ENCODE assay signal across 9 cellular contexts in the genomic region with DNA sequence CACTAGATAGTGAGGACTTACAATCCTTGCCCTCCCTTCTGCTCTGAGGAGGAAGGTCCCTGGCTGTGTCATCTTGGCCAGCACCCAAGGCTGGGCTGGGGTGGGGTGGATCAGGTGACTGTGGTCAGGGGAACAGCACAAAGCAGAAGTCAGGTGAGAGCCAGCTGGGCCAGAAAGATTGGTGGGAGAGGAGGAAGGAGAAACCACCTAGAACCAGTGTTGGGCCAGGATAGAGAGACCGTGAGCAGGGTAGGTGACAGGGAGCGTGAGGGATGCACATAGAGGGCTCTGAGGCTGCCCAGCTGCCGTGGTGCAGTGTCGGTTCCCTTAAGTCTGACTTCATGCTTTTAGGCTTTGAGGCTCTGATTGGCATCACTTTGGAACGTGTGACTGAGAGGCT. TPM values are rescaled to one million over a fixed set of nuclear protein-coding genes. Genes with fewer than 3 reads are reported as not detected.
DNase-seq lines count a peak whose midpoint lies in the region; ATAC-seq, FAIRE-seq and TF ChIP-seq lines count a peak whose summit lies in the region.
"Had no signal": no experiment of that assay in that cellular context is flagged by ENCODE, and none has a peak within 500 bp of the region (broad histone marks: within the 10 kb centered on the region; RNA-seq: fewer than 3 reads in every experiment).

No MANE protein-coding gene starts in this region.

- no peak overlapping the region for H4K8ac ChIP-seq in H9 (replicated peaks; ENCODE audit: insufficient read length, low read depth, low read length)

- no peak overlapping the region for H2AK5ac ChIP-seq in H9 (ENCODE audit: insufficient read length, low read length)

- no peak overlapping the region for H3K18ac ChIP-seq in H9 (ENCODE audit: insufficient read length, low read depth, low read length)

- H3K27ac ChIP-seq in Karpas-422 (ENCODE audit: low read length) (no peak overlapping the region), pancreas (peak overlapping the region in 2 of 4 donors; percentile 39 to 67), H9 (ENCODE audit: insufficient read length, low read depth, low read length) (no peak overlapping the region)
- H3K27ac ChIP-seq: breast epithelium had no signal

- no peaks in the 10 kb centered on the region for H3K36me3 ChIP-seq in Karpas-422 (ENCODE audit: insufficient read depth, low read length)
- no peaks in the 10 kb centered on the region for H3K36me3 ChIP-seq in pancreas
- H3K36me3 ChIP-seq: breast epithelium had no signal

- H2BK15ac ChIP-seq in H9 (ENCODE audit: low read depth, low read length) = no peak overlapping the region

- in situ Hi-C loops in astrocyte of the cerebellum (cut with HindIII; ENCODE audit: low sequenced_read_pairs) = no loop called here

- H3K9me3 ChIP-seq in Karpas-422 (ENCODE audit: low read length) (no peaks in the 10 kb centered on the region), pancreas (no peaks in the 10 kb centered on the region), H9 (ENCODE audit: control insufficient read depth, low read depth, low read length) (no peaks in the 10 kb centered on the region)
- H3K9me3 ChIP-seq: breast epithelium had no signal

- no peak overlapping the region for H3K4me3 ChIP-seq in Karpas-422 (ENCODE audit: low read length)
- H3K4me3 ChIP-seq in astrocyte of the cerebellum (ENCODE audit: low read depth, low read length) = no peak overlapping the region
- no peak overlapping the region for H3K4me3 ChIP-seq in pancreas
- H3K4me3 ChIP-seq: breast epithelium had no signal

- H3K27me3 ChIP-seq in Karpas-422 (ENCODE audit: low read length) (no peaks in the 10 kb centered on the region), pancreas (no peaks in the 10 kb centered on the region), H9 (ENCODE audit: insufficient read depth, low read length) (no peaks in the 10 kb centered on the region)
- H3K27me3 ChIP-seq: breast epithelium had no signal

- no peak overlapping the region for H3K4ac ChIP-seq in H9 (ENCODE audit: low read depth, low read length)

- ATAC-seq in GM19395 (IDR thresholded peaks at IDR 0.05; ENCODE audit: unreplicated experiment) (peak; percentile 67), pancreas (peak in 3 of 4 donors; percentile 39 to 74 (median 74))

- H3K79me1 ChIP-seq in H9 (ENCODE audit: insufficient read depth, low read depth, low read length, poor library complexity, severe bottlenecking) = no peaks in the 10 kb centered on the region

- H4K20me1 ChIP-seq in Karpas-422 (ENCODE audit: insufficient read depth, low read depth, low read length) (no peaks in the 10 kb centered on the region; the same call in 1 of the 2 replicates), H9 (ENCODE audit: control insufficient read depth, insufficient read depth, insufficient read length) (no peaks in the 10 kb centered on the region)

- 66 to 67% methylated on average over 5 of the region's 5 CpGs for WGBS in pancreas, 2 donors
- WGBS in H9 (ENCODE audit: extremely low coverage, insufficient read length, low lambda C conversion rate) = no CpG with 5 or more reads among the region's 5 CpGs

- H3K14ac ChIP-seq in H9 (ENCODE audit: insufficient read depth, low read length) = no peak overlapping the region

- no peak overlapping the region for H2BK12ac ChIP-seq in H9 (ENCODE audit: insufficient read length, low read depth, low read length)

- no peak overlapping the region for H2BK120ac ChIP-seq in H9 (ENCODE audit: low read depth, low read length, poor library complexity, severe bottlenecking)

- no peak overlapping the region for H4K5ac ChIP-seq in H9 (ENCODE audit: insufficient read length, low read depth, low read length)

- H3T11ph ChIP-seq in H9 (ENCODE audit: low read length) = no peak overlapping the region

- no peak for TF ChIP-seq CTCF in astrocyte of the cerebellum (IDR thresholded peaks at IDR 0.05; ENCODE audit: low read depth, low read length, missing control alignments)
- no peak for TF ChIP-seq CTCF in pancreas (IDR thresholded peaks at IDR 0.05)
- TF ChIP-seq CTCF in H9 (conservative IDR thresholded peaks at IDR 0.05) = no peak

- no peak overlapping the region for H3K56ac ChIP-seq in H9 (ENCODE audit: insufficient read length, low read depth, low read length)

- no peak overlapping the region; a peak in 1 of 7 replicates for H3K27ac Mint-ChIP-seq in H9

- no peak overlapping the region for H2BK5ac ChIP-seq in H9 (ENCODE audit: insufficient read length, low read length)

- H3K79me2 ChIP-seq in Karpas-422 (ENCODE audit: low read length) (no peaks in the 10 kb centered on the region), H9 (ENCODE audit: insufficient read depth, low read length) (no peaks in the 10 kb centered on the region)

- no peaks in the 10 kb centered on the region for H3K9me2 ChIP-seq in Karpas-422 (replicated peaks; ENCODE audit: insufficient read depth, low read length)

- H3K36me3 Mint-ChIP-seq in H9 (ENCODE audit: insufficient read depth in 1 of 3, low read depth in 3 of 3) = no peaks in the 10 kb centered on the region; a peak in 1 of 7 replicates

- H2BK20ac ChIP-seq in H9 (ENCODE audit: low read depth, low read length, poor library complexity, severe bottlenecking) = no peak overlapping the region

- no peaks in the 10 kb centered on the region for H3K4me1 Mint-ChIP-seq in H9

- no peaks in the 10 kb centered on the region; a peak in 1 of 5 replicates for H3K9me3 Mint-ChIP-seq in H9

- intact Hi-C loops in pancreas (cut with DNase I) = no loop called here

- no peak overlapping the region for H4K91ac ChIP-seq in H9 (ENCODE audit: insufficient read length, low read depth, low read length)

- no peaks in the 10 kb centered on the region for H3K27me3 Mint-ChIP-seq in H9 (ENCODE audit: low read depth)

- FAIRE-seq in pancreas (lab: Jason Lieb, UNC) = no peak

- H2AFZ ChIP-seq in Karpas-422 (ENCODE audit: low read length) = no peak overlapping the region
- H2AFZ ChIP-seq in H9 (ENCODE audit: low read length) = no peak overlapping the region

- H3K9ac ChIP-seq in Karpas-422 (ENCODE audit: low read length) (no peak overlapping the region), H9 (ENCODE audit: extremely low read depth, insufficient read length, low read length) (no peak overlapping the region)

- no peak overlapping the region for H3K4me2 ChIP-seq in Karpas-422 (ENCODE audit: low read depth, low read length, poor library complexity, severe bottlenecking)
- no peak overlapping the region for H3K4me2 ChIP-seq in H9 (ENCODE audit: insufficient read depth, insufficient read length, low read length)

- no peaks in the 10 kb centered on the region for H3K23me2 ChIP-seq in H9 (ENCODE audit: insufficient read length, low read depth, low read length, poor library complexity, severe bottlenecking)

- no peak overlapping the region for H3K23ac ChIP-seq in H9 (ENCODE audit: insufficient read length, low read depth, low read length)

- peak; percentile 72 for DNase-seq in COLO668 (lab: John Stamatoyannopoulos, UW; ENCODE audit: unreplicated experiment)
- peak; percentile 64 for DNase-seq in Karpas-422
- DNase-seq in astrocyte of the cerebellum (ENCODE audit: low read depth) = peak; percentile 11
- DNase-seq in pancreas = peak in 3 of 6 donors; percentile 37 to 69 (median 66)
- no peak for DNase-seq in NCI-H1694 (lab: John Stamatoyannopoulos, UW)
- no peak for DNase-seq in H9
- no peak for DNase-seq in hepatic stellate cell (ENCODE audit: low spot score)

- H3K4me1 ChIP-seq in Karpas-422 (ENCODE audit: low read length) = peaks cover 8% of the 10 kb centered on the region
- peaks cover 0 to 4% (median 0%) of the 10 kb centered on the region in 3 donors for H3K4me1 ChIP-seq in pancreas
- H3K4me1 ChIP-seq in H9 (ENCODE audit: insufficient read depth, low read length) = no peaks in the 10 kb centered on the region
- H3K4me1 ChIP-seq: breast epithelium had no signal

- no peak overlapping the region for H3K4me3 Mint-ChIP-seq in H9

RNA-seq across cellular contexts. Expression of a gene that starts 22.7 kb away (rescaled TPM):
- total RNA-seq in Karpas-422 (2014; rRNA removed; shearing (Covaris generic); ENCODE audit: low replicate concordance) = 7.0 and 13.5 TPM in 2 replicates
- 10 to 100 TPM in 2 of 6 donors, 1 to 10 TPM in 3, under 1 TPM in 1; 0.65 to 24.5 (median 2.1) TPM for total RNA-seq in pancreas
- 1 to 10 TPM; 1.0 to 5.0 TPM for polyA plus RNA-seq in pancreas
- not detected in 2 replicates for total RNA-seq in H9 (2021)

Comparison
In these comparisons a context has a peak if more than half of its experiments do, and no peak if none do; other contexts are left out.
1. DNase-seq: peak in COLO668 (single experiment), Karpas-422 (single experiment) and astrocyte of the cerebellum (single experiment); none in NCI-H1694 (single experiment), H9 (single experiment) and hepatic stellate cell (single experiment).